Comparison of ENCODE assay signal across 8 cellular contexts in genomic region chr9:106921341-106921899, GRCh38. TPM values are rescaled to one million over a fixed set of nuclear protein-coding genes. Genes with fewer than 3 reads are reported as not detected.
DNase-seq lines count a peak whose midpoint lies in the region; ATAC-seq lines count a peak whose summit lies in the region.

No MANE protein-coding gene starts in this region.

- DNase-seq in GM23248 = peak; percentile 59
- peak; percentile 19 for DNase-seq in NCI-H2171 (lab: John Stamatoyannopoulos, UW)
- DNase-seq in central memory CD8-positive, alpha-beta T cell (ENCODE audit: low spot score in 2 of 2) = no peak
- peak in 14 of 49 donors; percentile 9 to 64 (median 52) for DNase-seq in substantia nigra (lab: John Stamatoyannopoulos, UW)
- DNase-seq in activated effector memory CD4-positive, alpha-beta T cell treated with anti-CD3 and anti-CD28 coated beads, Interleukin-2, amount 50 U/mL, for 16 hours = no peak
- no peak for DNase-seq in NOMO-1 treated with DMSO at 0.1 percent for 48 hours (lab: John Stamatoyannopoulos, UW; ENCODE audit: unreplicated experiment)

- no peaks in the 10 kb centered on the region for H3K9me2 ChIP-seq in GM23248 (ENCODE audit: insufficient read depth)

- H3K27me3 Mint-ChIP-seq in central memory CD8-positive, alpha-beta T cell = no peaks in the 10 kb centered on the region

- peaks cover 34% of the 10 kb centered on the region for H3K4me1 ChIP-seq in GM23248 (ENCODE audit: insufficient read depth)

- H3K9ac ChIP-seq in GM23248 = peak overlapping the region; percentile 48

- no peak overlapping the region for H3K4me3 Mint-ChIP-seq in central memory CD8-positive, alpha-beta T cell

- no peaks in the 10 kb centered on the region for H3K9me3 ChIP-seq in GM23248 (ENCODE audit: low read depth)

- H3K27ac Mint-ChIP-seq in central memory CD8-positive, alpha-beta T cell (ENCODE audit: low read depth) = no peak overlapping the region

- H3K4me2 ChIP-seq in GM23248 (ENCODE audit: unreplicated experiment) = peak overlapping the region; percentile 62

- H3K4me3 ChIP-seq in GM23248 = peak overlapping the region; percentile 17; the same call in 1 of the 2 replicates

- peak; percentile 36 for ATAC-seq in central memory CD8-positive, alpha-beta T cell (replicated peaks; ENCODE audit: extremely low read depth, poor library complexity, severe bottlenecking)
- no peak for ATAC-seq in HG02610 (IDR thresholded peaks at IDR 0.05; ENCODE audit: unreplicated experiment)

- no peaks in the 10 kb centered on the region for H4K20me1 ChIP-seq in GM23248 (ENCODE audit: insufficient read depth)

- no peaks in the 10 kb centered on the region for H3K27me3 ChIP-seq in GM23248 (replicated peaks; ENCODE audit: insufficient read depth)
- H3K27me3 ChIP-seq in layer of hippocampus (ENCODE audit: control insufficient read depth, insufficient read depth, low read length) = no peaks in the 10 kb centered on the region

- H3K36me3 ChIP-seq in GM23248 (ENCODE audit: low read depth) = no peaks in the 10 kb centered on the region

- in situ Hi-C loops in GM23248 (cut with MboI) = no loop called here

- peak overlapping the region; percentile 67 for H3K27ac ChIP-seq in GM23248
- peak overlapping the region; percentile 85 for H3K27ac ChIP-seq in layer of hippocampus (ENCODE audit: low read depth, low read length)
- peak overlapping the region; percentile 94 for H3K27ac ChIP-seq in substantia nigra (ENCODE audit: low read depth, low read length, poor library complexity, severe bottlenecking)

- H3K36me3 Mint-ChIP-seq in central memory CD8-positive, alpha-beta T cell (ENCODE audit: insufficient read depth) = no peaks in the 10 kb centered on the region

- H3K79me2 ChIP-seq in GM23248 (ENCODE audit: insufficient read depth) = no peaks in the 10 kb centered on the region

- peaks cover 32% of the 10 kb centered on the region for H3F3A ChIP-seq in GM23248 (ENCODE audit: insufficient read depth)

- no peaks in the 10 kb centered on the region for H3K4me1 Mint-ChIP-seq in central memory CD8-positive, alpha-beta T cell

- H2AFZ ChIP-seq in GM23248 = peak overlapping the region; percentile 78

- peaks cover 15% of the 10 kb centered on the region for H3K9me3 Mint-ChIP-seq in central memory CD8-positive, alpha-beta T cell

- 24 to 33% methylated on average over 3 of the region's 3 CpGs for WGBS in GM23248 (ENCODE audit: low coverage in 1 of 2, low lambda C conversion rate in 2 of 2, missing lambda C conversion rate in 2 of 2), 2 experiments

RNA-seq across cellular contexts. Expression of gene ZNF462, which starts 58.5 kb away (rescaled TPM):
- 2.5 and 5.0 TPM in 2 replicates for total RNA-seq in GM23248 (2014; rRNA removed; shearing (Covaris generic))
- polyA plus RNA-seq in GM23248 (2016; fragmentation: Nextera tagmentation; extraction: Ambion mirVana) = 1.1 and 1.5 TPM in 2 replicates

Comparison
In these comparisons a context has a peak if more than half of its experiments do, and no peak if none do; other contexts are left out.
1. DNase-seq: peak in GM23248 (single experiment) and NCI-H2171 (single experiment); none in central memory CD8-positive, alpha-beta T cell (0 of 2), activated effector memory CD4-positive, alpha-beta T cell treated with anti-CD3 and anti-CD28 coated beads, Interleukin-2, amount 50 U/mL, for 16 hours (single experiment) and NOMO-1 treated with DMSO at 0.1 percent for 48 hours (single experiment).
2. Peak in every context shown above with its lines, with median percentiles within 50 percentile points of each other: H3K27ac ChIP-seq.